In genomic region chr10:101968910-101969321, GRCh38 we compare ENCODE assay signal across 17 cellular contexts.
DNase-seq lines count a peak whose midpoint lies in the region; ATAC-seq and TF ChIP-seq lines count a peak whose summit lies in the region.
"Had no signal": no experiment of that assay in that cellular context is flagged by ENCODE, and none has a peak within 500 bp of the region (broad histone marks: within the 10 kb centered on the region; RNA-seq: fewer than 3 reads in every experiment).

No MANE protein-coding gene starts in this region.

- WGBS in spleen, 5 donors = 15 to 45% (median 24%) methylated on average over 1 of the region's 1 CpG

- no peaks in the 10 kb centered on the region for H3K9me3 Mint-ChIP-seq in activated naive CD4-positive, alpha-beta T cell treated with anti-CD3 and anti-CD28 coated beads, Interleukin-2, amount 10 ng/mL, durations not matched to agents 7 days and 5 days
- no peaks in the 10 kb centered on the region for H3K9me3 Mint-ChIP-seq in HFFc6

- TF ChIP-seq CTCF in HFFc6 (IDR thresholded peaks at IDR 0.05) (no peak), spleen (IDR thresholded peaks at IDR 0.05 in 8 of 11, conservative IDR thresholded peaks at IDR 0.05 in 3 of 11) (no peak)

- peak; percentile 23 for ATAC-seq in T-helper 17 cell
- ATAC-seq: pancreas had no signal

- no peak overlapping the region for H3K4me3 Mint-ChIP-seq in activated naive CD4-positive, alpha-beta T cell treated with anti-CD3 and anti-CD28 coated beads, Interleukin-2, amount 10 ng/mL, durations not matched to agents 7 days and 5 days
- H3K4me3 Mint-ChIP-seq in HFFc6 (no peak overlapping the region), T-helper 17 cell (no peak overlapping the region)

- intact Hi-C loops in spleen (cut with DNase I; ENCODE audit: low total_unique reads) = no loop called here

- peak overlapping the region; percentile 55 to 87 (median 80) for H3K27ac ChIP-seq in spleen
- H3K27ac ChIP-seq: pancreas, vagina had no signal

- peaks cover 38% of the 10 kb centered on the region for H3K4me1 Mint-ChIP-seq in activated naive CD4-positive, alpha-beta T cell treated with anti-CD3 and anti-CD28 coated beads, Interleukin-2, amount 10 ng/mL, durations not matched to agents 7 days and 5 days
- peaks cover 55% of the 10 kb centered on the region for H3K4me1 Mint-ChIP-seq in HFFc6 (ENCODE audit: low read depth)
- peaks cover 19% of the 10 kb centered on the region for H3K4me1 Mint-ChIP-seq in T-helper 17 cell

- DNase-seq in activated naive CD4-positive, alpha-beta T cell treated with anti-CD3 and anti-CD28 coated beads, Interleukin-2, amount 10 ng/mL, durations not matched to agents 7 days and 5 days = no peak
- no peak for DNase-seq in activated naive CD4-positive, alpha-beta T cell (lab: John Stamatoyannopoulos, UW)
- DNase-seq in HFFc6 = no peak
- DNase-seq in T-helper 17 cell = no peak
- DNase-seq in spleen = no peak
- DNase-seq in UCSD-AML1 (lab: John Stamatoyannopoulos, UW; ENCODE audit: unreplicated experiment) = no peak
- DNase-seq in DMS153 treated with DMSO at 0.1 percent for 48 hours (lab: John Stamatoyannopoulos, UW; ENCODE audit: unreplicated experiment) = no peak
- no peak for DNase-seq in activated gamma-delta T cell treated with Interleukin-2 at 50 U/mL for 16 hours
- DNase-seq: activated CD4-positive, CD25-positive, alpha-beta regulatory T cell; activated effector memory CD4-positive, alpha-beta T cell treated with Interleukin-2 at 50 U/mL for 16 hours; cerebellar nuclear complex; DMS79 treated with DMSO at 0.1 percent for 48 hours; erythroblast; mammary epithelial cell; NCI-H446; pancreas had no signal

- peak overlapping the region; percentile 43 for H3K27ac Mint-ChIP-seq in activated naive CD4-positive, alpha-beta T cell treated with anti-CD3 and anti-CD28 coated beads, Interleukin-2, amount 10 ng/mL, durations not matched to agents 7 days and 5 days
- 0 out of 2 replicates have a peak overlapping the region, but pooled peaks have one; percentile 2 for H3K27ac Mint-ChIP-seq in HFFc6
- H3K27ac Mint-ChIP-seq in T-helper 17 cell = no peak overlapping the region

- H3K9me3 ChIP-seq in T-helper 17 cell (ENCODE audit: control insufficient read depth, low read length, poor library complexity, severe bottlenecking) (no peaks in the 10 kb centered on the region), spleen (no peaks in the 10 kb centered on the region)
- H3K9me3 ChIP-seq: pancreas, vagina had no signal

- CTCF ChIA-PET in activated naive CD4-positive, alpha-beta T cell treated with anti-CD3 and anti-CD28 coated beads, Interleukin-2, amount 10 ng/mL, durations not matched to agents 7 days and 5 days (lab: Charles Lee) = interaction anchor here (0.8 to 1.1 kb wide), 3 partner anchors 10 to 128 kb away, joined by 3 read pairs; no protein-coding TSS in a partner anchor

- H3K4me3 ChIP-seq in spleen = no peak overlapping the region
- H3K4me3 ChIP-seq: pancreas, vagina had no signal

- H3K36me3 ChIP-seq in spleen = peaks cover 0 to 58% (median 4%) of the 10 kb centered on the region in 6 donors

- peaks cover 30 to 91% (median 68%) of the 10 kb centered on the region in 6 donors for H3K4me1 ChIP-seq in spleen
- H3K4me1 ChIP-seq: pancreas, vagina had no signal

- H3K27me3 ChIP-seq in spleen (replicated peaks in 1 of 7) = no peaks in the 10 kb centered on the region
- H3K27me3 ChIP-seq: pancreas, vagina had no signal

- no peak for TF ChIP-seq POLR2A in spleen (IDR thresholded peaks at IDR 0.05)

- H3K27me3 Mint-ChIP-seq in activated naive CD4-positive, alpha-beta T cell treated with anti-CD3 and anti-CD28 coated beads, Interleukin-2, amount 10 ng/mL, durations not matched to agents 7 days and 5 days = no peaks in the 10 kb centered on the region
- peaks cover 2% of the 10 kb centered on the region; the same call in 1 of the 2 replicates for H3K27me3 Mint-ChIP-seq in HFFc6 (ENCODE audit: insufficient read depth)
- no peaks in the 10 kb centered on the region for H3K27me3 Mint-ChIP-seq in T-helper 17 cell

- H3K36me3 Mint-ChIP-seq in activated naive CD4-positive, alpha-beta T cell treated with anti-CD3 and anti-CD28 coated beads, Interleukin-2, amount 10 ng/mL, durations not matched to agents 7 days and 5 days = peaks cover 64% of the 10 kb centered on the region
- H3K36me3 Mint-ChIP-seq in HFFc6 (ENCODE audit: low read depth) (peaks cover 15% of the 10 kb centered on the region), T-helper 17 cell (ENCODE audit: low read depth) (peaks cover 10% of the 10 kb centered on the region)
